In the genomic region with DNA sequence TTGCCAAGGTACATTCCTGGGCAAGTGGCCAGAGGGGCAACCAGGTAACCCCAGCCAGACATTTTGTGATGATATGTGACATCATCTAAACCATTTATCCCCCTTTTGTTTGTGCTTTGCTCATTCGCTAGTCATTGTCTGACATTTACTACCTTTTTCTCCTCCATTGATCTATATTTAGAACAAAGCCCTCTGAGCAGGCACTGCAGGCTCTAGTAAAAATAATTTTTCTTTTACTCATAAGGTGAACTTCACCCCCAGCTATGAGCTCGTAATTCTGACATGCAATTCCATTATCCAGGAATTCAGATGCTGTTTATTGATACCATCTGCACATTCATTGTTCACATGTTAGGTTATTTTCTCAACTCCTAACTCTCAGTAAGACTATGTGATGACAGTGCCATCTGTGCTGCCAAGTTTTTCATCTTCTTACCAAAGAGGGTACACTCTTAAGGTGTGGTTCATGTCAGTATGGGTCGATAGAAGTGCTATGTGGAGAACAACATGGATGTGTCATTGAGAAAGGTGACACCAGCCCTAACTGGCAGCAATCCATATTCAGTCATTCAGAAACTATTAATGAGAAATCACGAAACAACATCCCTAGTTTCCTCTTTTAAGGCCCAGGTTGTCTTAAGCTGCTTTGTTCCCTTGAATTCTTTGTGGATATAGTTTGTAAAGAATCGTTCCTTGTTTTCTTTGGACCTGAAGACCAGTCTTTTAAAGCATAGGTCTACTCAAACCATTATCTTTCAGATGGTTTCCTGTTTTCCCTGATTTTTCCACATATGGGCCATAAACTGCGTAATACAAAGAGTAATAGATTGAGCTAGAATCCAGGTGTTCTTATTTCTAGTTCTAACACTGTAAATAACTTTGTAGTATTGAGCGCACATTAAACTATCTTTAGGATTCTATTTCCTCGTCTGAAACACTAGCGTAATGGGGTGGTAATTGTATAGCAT, we compare ENCODE assay signal across 15 cellular contexts.
DNase-seq lines count a peak whose midpoint lies in the region; ATAC-seq and TF ChIP-seq lines count a peak whose summit lies in the region.
"Had no signal": no experiment of that assay in that cellular context is flagged by ENCODE, and none has a peak within 500 bp of the region (broad histone marks: within the 10 kb centered on the region; RNA-seq: fewer than 3 reads in every experiment).

No MANE protein-coding gene starts in this region.

- H3K27me3 ChIP-seq in esophagus squamous epithelium, result no peaks in the 10 kb centered on the region
- H3K27me3 ChIP-seq: transverse colon had no signal

- WGBS in esophagus squamous epithelium, 2 donors, result 50 to 57% methylated on average over 9 of the region's 9 CpGs

- H3K4me1 Mint-ChIP-seq in activated naive CD4-positive, alpha-beta T cell treated with anti-CD3 and anti-CD28 coated beads for 36 hours (ENCODE audit: low read depth), result no peaks in the 10 kb centered on the region
- H3K4me1 Mint-ChIP-seq: B cell had no signal

- intact Hi-C loops in mucosa of descending colon (cut with DNase I, micrococcal nuclease) (no loop called here), esophagus squamous epithelium (cut with DNase I) (no loop called here)
- intact Hi-C loops in activated naive CD4-positive, alpha-beta T cell treated with anti-CD3 and anti-CD28 coated beads for 36 hours (cut with micrococcal nuclease), result no loop called here

- no peak overlapping the region for H3K27ac Mint-ChIP-seq in activated naive CD4-positive, alpha-beta T cell treated with anti-CD3 and anti-CD28 coated beads for 36 hours
- H3K27ac Mint-ChIP-seq: B cell had no signal

- 0 out of 2 replicates have a peak, but pooled peaks cover 2% of the 10 kb centered on the region for H3K4me1 ChIP-seq in HEK293 (ENCODE audit: control insufficient read depth, insufficient read depth, low read length)
- H3K4me1 ChIP-seq in mucosa of descending colon (ENCODE audit: low read depth), result no peaks in the 10 kb centered on the region
- peaks cover 0 to 15% (median 0%) of the 10 kb centered on the region in 3 donors for H3K4me1 ChIP-seq in esophagus squamous epithelium

- peak; percentile 80 for DNase-seq in A172 (ENCODE audit: low spot score)
- DNase-seq in T1000 (lab: John Stamatoyannopoulos, UW), result peak; percentile 54
- peak; percentile 93 for DNase-seq in foreskin fibroblast
- no peak for DNase-seq in mucosa of descending colon
- no peak for DNase-seq in esophagus squamous epithelium (lab: John Stamatoyannopoulos, UW)
- DNase-seq in activated naive CD4-positive, alpha-beta T cell treated with anti-CD3 and anti-CD28 coated beads for 36 hours, result no peak
- DNase-seq: activated CD4-positive, alpha-beta T cell treated with anti-CD3 and anti-CD28 coated beads, Interleukin-2, amount 50 U/mL, for 4 hours; NCI-H1048; SIG-M5; stimulated activated CD4-positive, alpha-beta T cell treated with anti-CD3 and anti-CD28 coated beads, Interleukin-4, amount 100 ng/mL, for 4 hours; transverse colon had no signal

- H3K9me3 ChIP-seq in HEK293 (ENCODE audit: control insufficient read depth, insufficient read depth, low read depth, low read length) (no peaks in the 10 kb centered on the region), mucosa of descending colon (peaks cover 14% of the 10 kb centered on the region), esophagus squamous epithelium (no peaks in the 10 kb centered on the region)
- H3K9me3 ChIP-seq: transverse colon had no signal

- no peaks in the 10 kb centered on the region for H3K36me3 ChIP-seq in HEK293 (ENCODE audit: control insufficient read depth in 2 of 2, insufficient read depth in 1 of 2, low read length in 2 of 2)
- H3K36me3 ChIP-seq in mucosa of descending colon (ENCODE audit: low read depth), result no peaks in the 10 kb centered on the region
- H3K36me3 ChIP-seq in esophagus squamous epithelium, result no peaks in the 10 kb centered on the region
- H3K36me3 ChIP-seq: transverse colon had no signal

- POLR2A ChIA-PET in HEK293 (lab: Yijun Ruan, JAX), result no interaction called here

- H3K4me3 ChIP-seq in HEK293 (ENCODE audit: low read depth, low read length) (no peak overlapping the region), foreskin fibroblast (ENCODE audit: low read depth in 1 of 2, low read length in 2 of 2) (no peak overlapping the region), mucosa of descending colon (no peak overlapping the region), esophagus squamous epithelium (no peak overlapping the region)
- H3K4me3 ChIP-seq: transverse colon had no signal

- ATAC-seq in mucosa of descending colon, result no peak
- no peak for ATAC-seq in HG03469 (IDR thresholded peaks at IDR 0.05; ENCODE audit: unreplicated experiment)

- H3K9me3 Mint-ChIP-seq in activated naive CD4-positive, alpha-beta T cell treated with anti-CD3 and anti-CD28 coated beads for 36 hours, result peaks cover 10% of the 10 kb centered on the region

- no peaks in the 10 kb centered on the region for H3K27me3 Mint-ChIP-seq in activated naive CD4-positive, alpha-beta T cell treated with anti-CD3 and anti-CD28 coated beads for 36 hours (ENCODE audit: low read depth)
- H3K27me3 Mint-ChIP-seq: B cell had no signal

- H3K27ac ChIP-seq in HEK293 (ENCODE audit: extremely low read depth, low read depth, low read length) (no peak overlapping the region), esophagus squamous epithelium (no peak overlapping the region)
- H3K27ac ChIP-seq: transverse colon had no signal

- H3K4me3 Mint-ChIP-seq in activated naive CD4-positive, alpha-beta T cell treated with anti-CD3 and anti-CD28 coated beads for 36 hours, result no peak overlapping the region
- H3K4me3 Mint-ChIP-seq: B cell, neural crest cell had no signal

- CTCF ChIA-PET in HEK293 (lab: Yijun Ruan, JAX), result interaction anchor here (0.6 kb wide), 1 partner anchor 40 kb away, joined by 3 read pairs; no protein-coding TSS in a partner anchor
- CTCF ChIA-PET in activated naive CD4-positive, alpha-beta T cell treated with anti-CD3 and anti-CD28 coated beads for 36 hours (lab: Charles Lee), result no interaction called here

- no peaks in the 10 kb centered on the region for H3K36me3 Mint-ChIP-seq in activated naive CD4-positive, alpha-beta T cell treated with anti-CD3 and anti-CD28 coated beads for 36 hours (ENCODE audit: low read depth)

- TF ChIP-seq CTCF in HEK293 (tag by site-specific recombination; IDR thresholded peaks at IDR 0.05), result no peak
- TF ChIP-seq CTCF in foreskin fibroblast (IDR thresholded peaks at IDR 0.05; ENCODE audit: low read depth, low read length), result no peak
- no peak for TF ChIP-seq CTCF in mucosa of descending colon (IDR thresholded peaks at IDR 0.05)
- TF ChIP-seq CTCF in esophagus squamous epithelium (IDR thresholded peaks at IDR 0.05), result no peak

- no peak for TF ChIP-seq POLR2A in esophagus squamous epithelium (IDR thresholded peaks at IDR 0.05)

TF ChIP-seq in HEK293, 187 proteins besides CTCF, POLR2A, EP300 and RAD21:
- TF ChIP-seq SP2 (tag by site-specific recombination; IDR thresholded peaks at IDR 0.05) (no peak), KLF10 (tag by site-specific recombination; IDR thresholded peaks at IDR 0.05) (no peak), SP3 (tag by site-specific recombination; IDR thresholded peaks at IDR 0.05) (0 out of 2 replicates have a peak, but pooled peaks have one; percentile 12), ZNF394 (tag by site-specific recombination; IDR thresholded peaks at IDR 0.05; ENCODE audit: borderline replicate concordance) (no peak), ZNF701 (tag by site-specific recombination; IDR thresholded peaks at IDR 0.05) (no peak), ZNF747 (tag by site-specific recombination; IDR thresholded peaks at IDR 0.05) (no peak), ZNF354C (tag by site-specific recombination; IDR thresholded peaks at IDR 0.05; ENCODE audit: borderline replicate concordance, low read depth) (no peak), HOXD13 (CRISPR knock-in tag; IDR thresholded peaks at IDR 0.05; ENCODE audit: borderline replicate concordance) (peak; percentile 29; the same call in 1 of the 2 replicates), ZNF560 (tag by site-specific recombination; IDR thresholded peaks at IDR 0.05; ENCODE audit: borderline replicate concordance) (no peak), WT1 (tag by site-specific recombination; IDR thresholded peaks at IDR 0.05) (no peak), ZNF660 (tag by site-specific recombination; IDR thresholded peaks at IDR 0.05) (no peak), ZSCAN16 (tag by site-specific recombination; IDR thresholded peaks at IDR 0.05) (no peak), ZNF211 (tag by site-specific recombination; IDR thresholded peaks at IDR 0.05; ENCODE audit: low read depth) (no peak), ZFP41 (tag by site-specific recombination; IDR thresholded peaks at IDR 0.05; ENCODE audit: borderline replicate concordance) (no peak), ZNF843 (tag by site-specific recombination; IDR thresholded peaks at IDR 0.05) (no peak), FEZF1 (tag by site-specific recombination; IDR thresholded peaks at IDR 0.05) (no peak)
- TF ChIP-seq, protein P1, sequence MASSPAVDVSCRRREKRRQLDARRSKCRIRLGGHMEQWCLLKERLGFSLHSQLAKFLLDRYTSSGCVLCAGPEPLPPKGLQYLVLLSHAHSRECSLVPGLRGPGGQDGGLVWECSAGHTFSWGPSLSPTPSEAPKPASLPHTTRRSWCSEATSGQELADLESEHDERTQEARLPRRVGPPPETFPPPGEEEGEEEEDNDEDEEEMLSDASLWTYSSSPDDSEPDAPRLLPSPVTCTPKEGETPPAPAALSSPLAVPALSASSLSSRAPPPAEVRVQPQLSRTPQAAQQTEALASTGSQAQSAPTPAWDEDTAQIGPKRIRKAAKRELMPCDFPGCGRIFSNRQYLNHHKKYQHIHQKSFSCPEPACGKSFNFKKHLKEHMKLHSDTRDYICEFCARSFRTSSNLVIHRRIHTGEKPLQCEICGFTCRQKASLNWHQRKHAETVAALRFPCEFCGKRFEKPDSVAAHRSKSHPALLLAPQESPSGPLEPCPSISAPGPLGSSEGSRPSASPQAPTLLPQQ (tag by site-specific recombination; IDR thresholded peaks at IDR 0.05), result no peak

Comparison
In these comparisons a context has a peak if more than half of its experiments do, and no peak if none do; other contexts are left out.
1. DNase-seq: peak in A172 (single experiment), T1000 (single experiment) and foreskin fibroblast (2 of 2); none in mucosa of descending colon (0 of 3), esophagus squamous epithelium (single experiment) and activated naive CD4-positive, alpha-beta T cell treated with anti-CD3 and anti-CD28 coated beads for 36 hours (single experiment).